ENCODE assay signal across 10 cellular contexts in the genomic region with DNA sequence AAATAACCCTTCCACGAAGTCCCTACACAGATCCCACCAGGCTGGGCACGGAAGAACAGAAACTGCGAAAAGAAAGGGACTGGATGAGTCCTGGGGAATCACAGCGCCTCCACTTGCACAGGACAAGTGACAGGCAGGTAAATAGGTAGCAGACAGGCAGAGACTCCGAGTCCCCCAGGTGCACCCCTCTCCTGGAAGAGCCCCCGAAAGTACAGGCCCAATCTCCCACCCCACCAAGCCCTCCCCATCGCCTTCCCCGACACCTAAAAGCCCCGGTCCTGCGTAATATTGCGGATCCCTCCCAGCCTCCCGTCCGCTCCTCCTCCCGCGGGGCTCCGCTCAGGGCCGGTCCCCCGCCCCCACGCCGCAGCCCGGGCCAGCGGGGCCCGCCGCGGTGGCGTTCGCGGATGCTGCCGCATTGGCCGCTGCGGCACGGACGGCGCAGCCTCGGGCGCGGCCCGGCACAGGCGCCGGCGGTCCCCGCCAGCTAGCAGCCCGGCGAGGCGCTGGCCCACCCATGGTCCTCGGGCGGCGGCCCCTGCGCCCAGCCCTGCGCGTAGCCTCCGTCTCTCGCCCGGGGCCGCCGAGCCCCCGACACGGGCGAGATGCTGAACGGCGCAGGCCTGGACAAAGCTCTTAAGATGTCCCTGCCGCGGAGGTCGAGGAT. TPM values are rescaled to one million over a fixed set of nuclear protein-coding genes. Genes with fewer than 3 reads are reported as not detected.
DNase-seq lines count a peak whose midpoint lies in the region; ATAC-seq, FAIRE-seq and TF ChIP-seq lines count a peak whose summit lies in the region.
"Had no signal": no experiment of that assay in that cellular context is flagged by ENCODE, and none has a peak within 500 bp of the region (broad histone marks: within the 10 kb centered on the region; RNA-seq: fewer than 3 reads in every experiment).

Gene ATP8A2 (plus strand): TSS at position 367 of the 667 bp plus-strand sequence. CDS start 239 bp downstream, at position 606.

- H3K79me2 ChIP-seq in H1 (ENCODE audit: control insufficient read depth in 1 of 2, insufficient read depth in 2 of 2, low read length in 2 of 2), result no peaks in the 10 kb centered on the region
- H3K79me2 ChIP-seq in parathyroid adenoma, result no peaks in the 10 kb centered on the region
- no peaks in the 10 kb centered on the region for H3K79me2 ChIP-seq in Karpas-422 (ENCODE audit: low read length)

- no peak for ATAC-seq in GM18907 (IDR thresholded peaks at IDR 0.05; ENCODE audit: unreplicated experiment)

- no peaks in the 10 kb centered on the region for H3K79me1 ChIP-seq in H1 (ENCODE audit: low read depth, low read length)

- no peak within 1 kb of the TSS for H2BK20ac ChIP-seq in H1 (ENCODE audit: low read length)

- 2% methylated on average over 30 of the region's 64 CpGs; no CpG with 5 or more reads in 1 of the 2 experiments for WGBS in H1 (ENCODE audit: extremely low coverage in 1 of 2, insufficient coverage in 1 of 2, insufficient read length in 1 of 2, insufficient replicate concordance in 2 of 2, low coverage in 1 of 2, low lambda C conversion rate in 2 of 2, missing lambda C conversion rate in 1 of 2), 2 experiments

- no peak within 1 kb of the TSS for H2BK15ac ChIP-seq in H1 (ENCODE audit: low read length)

- no peak for TF ChIP-seq POLR2A in H1 (IDR thresholded peaks at IDR 0.05; ENCODE audit: control extremely low read depth in 1 of 2, low read depth in 2 of 2, low read length in 2 of 2)

- POLR2A ChIA-PET in H1 (lab: Charles Lee; ENCODE audit: partially characterized antibody), result no interaction called here

- no peak for TF ChIP-seq CTCF in H1 (IDR thresholded peaks at IDR 0.05; ENCODE audit: control extremely low read depth in 1 of 3, insufficient read depth in 1 of 3, low read depth in 1 of 3, low read length in 3 of 3)
- TF ChIP-seq CTCF in parathyroid adenoma (IDR thresholded peaks at IDR 0.05), result no peak

- no peaks in the 10 kb centered on the region for H3K9me3 ChIP-seq in H1 (ENCODE audit: insufficient read depth in 2 of 2, low read depth in 1 of 2, low read length in 1 of 2)
- H3K9me3 ChIP-seq in parathyroid adenoma (ENCODE audit: control insufficient read depth, low read length), result no peaks in the 10 kb centered on the region
- H3K9me3 ChIP-seq in Karpas-422 (ENCODE audit: low read length), result no peaks in the 10 kb centered on the region
- H3K9me3 ChIP-seq: SJSA1 had no signal

- CTCF ChIA-PET in H1 (lab: Charles Lee; ENCODE audit: partially characterized antibody), result interaction anchor here (0.7 kb wide), 2 partner anchors 21 to 377 kb away, joined by 3 read pairs; no protein-coding TSS in a partner anchor

- H2AK5ac ChIP-seq in H1 (ENCODE audit: low read depth, low read length), result no peak within 1 kb of the TSS

- no peak for TF ChIP-seq EP300 in H1 (IDR thresholded peaks at IDR 0.05; ENCODE audit: borderline replicate concordance in 1 of 2, low read depth in 2 of 2, low read length in 2 of 2)

- no peak within 1 kb of the TSS for H3K4ac ChIP-seq in H1 (replicated peaks; ENCODE audit: insufficient read length, low read depth, low read length)

- peak within 1 kb of the TSS; percentile 68; the same call in 1 of the 2 replicates for H2BK12ac ChIP-seq in H1 (ENCODE audit: low read depth, low read length)

- FAIRE-seq in H1 (lab: Jason Lieb, UNC), result no peak
- no peak for FAIRE-seq in HTR-8/SVneo (lab: Jason Lieb, UNC)

- DNase-seq in G401 (ENCODE audit: low spot score) (peak; percentile 74), NCI-H345 treated with DMSO at 0.1 percent for 48 hours (lab: John Stamatoyannopoulos, UW; ENCODE audit: unreplicated experiment) (peak; percentile 2), H1 (ENCODE audit: low read depth in 1 of 2, low spot score in 2 of 2) (peak in 1 of 2 experiments; percentile 67), Karpas-422 (no peak), HTR-8/SVneo (ENCODE audit: insufficient read length, low spot score) (no peak)
- no peak for DNase-seq in NK-92 treated with Interleukin-12 subunit alpha and Interleukin-12 subunit beta, amount 100 ng/mL, for 24 hours (lab: John Stamatoyannopoulos, UW)
- DNase-seq: immature natural killer cell had no signal

- H3K9me2 ChIP-seq in Karpas-422 (replicated peaks; ENCODE audit: insufficient read depth, low read length), result no peaks in the 10 kb centered on the region

- no peak within 1 kb of the TSS for H2BK5ac ChIP-seq in H1 (ENCODE audit: low read depth, low read length)

- H4K20me1 ChIP-seq in H1 (replicated peaks in 1 of 2; ENCODE audit: control insufficient read depth in 1 of 2, insufficient read depth in 2 of 2, low read length in 2 of 2), result no peaks in the 10 kb centered on the region
- H4K20me1 ChIP-seq in Karpas-422 (ENCODE audit: insufficient read depth, low read depth, low read length), result no peaks in the 10 kb centered on the region

- no peak within 1 kb of the TSS for H3K23ac ChIP-seq in H1 (ENCODE audit: insufficient read length)

- TF ChIP-seq RAD21 in H1 (IDR thresholded peaks at IDR 0.05 in 1 of 2, conservative IDR thresholded peaks at IDR 0.05 in 1 of 2; ENCODE audit: low read depth in 2 of 2, low read length in 2 of 2), result no peak

- no peak within 1 kb of the TSS for H3K27ac ChIP-seq in H1 (ENCODE audit: low read depth, low read length)
- H3K27ac ChIP-seq in parathyroid adenoma, result no peak within 1 kb of the TSS
- no peak within 1 kb of the TSS for H3K27ac ChIP-seq in Karpas-422 (ENCODE audit: low read length)
- H3K27ac ChIP-seq: SJSA1 had no signal

- H3K4me1 ChIP-seq in H1 (replicated peaks in 1 of 4; ENCODE audit: control insufficient read depth in 3 of 4, insufficient read depth in 4 of 4, low read length in 3 of 4) (peaks cover 3 to 16% (median 7%) of the 10 kb centered on the region in 4 experiments; a peak in 6 of 7 replicates), parathyroid adenoma (no peaks in the 10 kb centered on the region), Karpas-422 (ENCODE audit: low read length) (peaks cover 6% of the 10 kb centered on the region; the same call in 1 of the 2 replicates)
- H3K4me1 ChIP-seq: SJSA1 had no signal

- H4K5ac ChIP-seq in H1 (ENCODE audit: insufficient read length, low read depth, low read length), result no peak within 1 kb of the TSS

- H3K23me2 ChIP-seq in H1 (ENCODE audit: low read depth, low read length), result peaks cover 16% of the 10 kb centered on the region

- H3K36me3 ChIP-seq in H1 (ENCODE audit: control insufficient read depth in 2 of 4, insufficient read depth in 4 of 4, low read length in 3 of 4) (no peaks in the 10 kb centered on the region), parathyroid adenoma (ENCODE audit: control insufficient read depth, insufficient read depth, low read length) (no peaks in the 10 kb centered on the region), Karpas-422 (ENCODE audit: insufficient read depth, low read length) (no peaks in the 10 kb centered on the region)
- H3K36me3 ChIP-seq: SJSA1 had no signal

- peak within 1 kb of the TSS; percentile 71; the same call in 1 of the 2 replicates for H4K8ac ChIP-seq in H1 (ENCODE audit: extremely low read depth, insufficient read depth, low read length)

- 0 out of 2 replicates have a peak within 1 kb of the TSS, but pooled peaks have one; percentile 40 for H2AFZ ChIP-seq in H1 (ENCODE audit: low read length)
- H2AFZ ChIP-seq in parathyroid adenoma, result peak within 1 kb of the TSS; percentile 53
- H2AFZ ChIP-seq in Karpas-422 (ENCODE audit: low read length), result no peak within 1 kb of the TSS

- no peak within 1 kb of the TSS for H4K91ac ChIP-seq in H1 (replicated peaks; ENCODE audit: insufficient read length, low read length)

- no peak within 1 kb of the TSS for H3K56ac ChIP-seq in H1 (replicated peaks; ENCODE audit: insufficient read length, low read depth, low read length)

- no peak within 1 kb of the TSS for H3K18ac ChIP-seq in H1 (ENCODE audit: extremely low read depth, low read length)

- no peak within 1 kb of the TSS for H2BK120ac ChIP-seq in H1 (replicated peaks; ENCODE audit: low read depth, low read length)

- in situ Hi-C loops in G401 (cut with HindIII; ENCODE audit: low sequenced_read_pairs), result no loop called here

- H3K9ac ChIP-seq in H1 (replicated peaks in 1 of 4; ENCODE audit: extremely low read depth in 1 of 4, low read depth in 3 of 4, low read length in 3 of 4), result peak within 1 kb of the TSS in 2 of 4 experiments; percentile 9 to 45; a peak in 3 of 7 replicates
- no peak within 1 kb of the TSS for H3K9ac ChIP-seq in parathyroid adenoma
- H3K9ac ChIP-seq in Karpas-422 (ENCODE audit: low read length), result no peak within 1 kb of the TSS

- no peak within 1 kb of the TSS for H3K14ac ChIP-seq in H1 (ENCODE audit: insufficient read length)

- H3K4me2 ChIP-seq in H1 (ENCODE audit: insufficient read depth in 1 of 2, low read depth in 2 of 2, low read length in 2 of 2) (peak within 1 kb of the TSS; percentile 63 to 95), parathyroid adenoma (ENCODE audit: low read length) (peak within 1 kb of the TSS; percentile 31), Karpas-422 (ENCODE audit: low read depth, low read length, poor library complexity, severe bottlenecking) (no peak within 1 kb of the TSS)

- H3K27me3 ChIP-seq in H1 (replicated peaks in 1 of 4; ENCODE audit: control insufficient read depth in 3 of 4, extremely low read depth in 1 of 4, insufficient read depth in 3 of 4, low read length in 3 of 4) (peaks cover 9 to 36% (median 31%) of the 10 kb centered on the region in 4 experiments), parathyroid adenoma (ENCODE audit: control insufficient read depth, insufficient read depth, low read length) (no peaks in the 10 kb centered on the region), Karpas-422 (ENCODE audit: low read length) (no peaks in the 10 kb centered on the region)

- H3K4me3 ChIP-seq in H1 (ENCODE audit: extremely low read depth in 1 of 4, insufficient read depth in 2 of 4, low read depth in 3 of 4, low read length in 4 of 4) (peak within 1 kb of the TSS; percentile 47 to 66 (median 54)), parathyroid adenoma (ENCODE audit: low read depth, low read length) (peak within 1 kb of the TSS; percentile 11), Karpas-422 (ENCODE audit: low read length) (no peak within 1 kb of the TSS)
- H3K4me3 ChIP-seq: SJSA1 had no signal

RNA-seq across cellular contexts. Expression of gene ATP8A2, which starts in this region (rescaled TPM):
- total RNA-seq in G401 (2014; rRNA removed; shearing (Covaris generic)), result not detected in 2 replicates
- total RNA-seq in H1 (2021; fragmentation: NEBNext Ultra II Directional; extraction: Animal tissue kit (Norgen Biotek cat#: 25700)), result 8.3 and 8.4 TPM in 2 replicates
- polyA plus RNA-seq in H1 (2011; rRNA removed), result 2.2 and 2.4 TPM in 2 replicates
- polyA plus RNA-seq in H1 (2011; cell fraction: cytosol; rRNA removed), result 2.4 TPM
- polyA plus RNA-seq in H1 (2011; cell fraction: nucleus; rRNA removed), result 3.0 TPM
- polyA plus RNA-seq in H1 (2012, experiment 1 of 2), result 2.8 to 4.0 TPM (median 3.8 TPM) in 4 replicates
- 0.29 TPM for polyA plus RNA-seq in H1 (2012, experiment 2 of 2)
- 4.8 TPM for polyA plus RNA-seq in H1 (2013, experiment 1 of 2)
- 4.8 TPM for polyA plus RNA-seq in H1 (2013, experiment 2 of 2)
- polyA minus RNA-seq in H1 (2011; rRNA and poly(A)+ RNA removed), result 8.5 and 9.4 TPM in 2 replicates
- 5.0 TPM for polyA minus RNA-seq in H1 (2011; cell fraction: cytosol; rRNA and poly(A)+ RNA removed)
- polyA minus RNA-seq in H1 (2011; cell fraction: nucleus; rRNA and poly(A)+ RNA removed), result 11.3 TPM
- total RNA-seq in Karpas-422 (2014; rRNA removed; shearing (Covaris generic); ENCODE audit: low replicate concordance), result not detected in 2 replicates

Comparison
In these comparisons a context has a peak if more than half of its experiments do, and no peak if none do; other contexts are left out.
1. Peak in DNase-seq in G401; RNA of the gene not detected or under 1 TPM.